Comparison of ENCODE assay signal across 12 cellular contexts in the genomic region with DNA sequence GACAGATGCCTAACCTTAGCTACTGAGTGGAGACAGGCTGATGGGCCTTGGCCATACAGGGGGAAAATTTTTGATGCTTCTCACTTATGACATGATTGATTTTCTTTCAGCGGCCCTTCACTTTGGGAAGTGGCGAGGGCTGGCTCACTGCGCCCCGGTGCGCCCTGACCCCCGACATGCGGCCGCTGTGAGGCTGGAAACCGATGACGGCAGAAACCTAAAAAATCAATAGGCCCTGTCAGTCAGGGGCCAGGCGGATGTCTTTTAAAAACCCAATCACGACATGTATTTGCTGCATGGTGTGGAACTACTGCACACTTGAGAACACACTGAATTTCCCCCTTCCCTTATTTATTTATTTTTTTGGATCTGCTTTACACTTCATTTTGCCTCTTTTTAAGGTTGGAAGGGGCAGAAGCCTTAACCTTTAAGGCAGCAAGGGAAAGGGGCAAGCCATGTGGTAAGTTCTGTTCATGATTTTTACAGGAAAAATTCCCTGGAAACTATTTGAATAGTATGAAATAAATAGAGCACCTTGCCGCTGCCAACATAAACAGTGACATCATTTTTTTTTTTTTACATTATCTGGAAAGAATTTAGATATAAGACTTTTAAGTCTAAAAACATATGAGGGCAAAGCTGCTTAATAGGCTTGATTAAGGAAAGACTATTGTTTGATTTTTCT.
A peak's percentile ranks its signal among the peaks of the same experiment; 100 is the strongest.
DNase-seq lines count a peak whose midpoint lies in the region; ATAC-seq and TF ChIP-seq lines count a peak whose summit lies in the region.
"Had no signal": no experiment of that assay in that cellular context is flagged by ENCODE, and none has a peak within 500 bp of the region (broad histone marks: within the 10 kb centered on the region; RNA-seq: fewer than 3 reads in every experiment).

No MANE protein-coding gene starts in this region.

- no peak for DNase-seq in breast epithelium (ENCODE audit: low spot score in 2 of 2)
- no peak for DNase-seq in left ventricle myocardium inferior
- DNase-seq in thoracic aorta (ENCODE audit: low spot score): no peak
- DNase-seq in NCI-H82 (lab: John Stamatoyannopoulos, UW): no peak
- DNase-seq in Ammon's horn (ENCODE audit: low spot score): no peak
- DNase-seq in NCI-H146 (lab: John Stamatoyannopoulos, UW): no peak
- DNase-seq: activated CD4-positive, alpha-beta T cell treated with anti-CD3 and anti-CD28 coated beads, Interleukin-2, amount 50 U/mL, for 48 hours; central memory CD4-positive, alpha-beta T cell; esophagus squamous epithelium; immature natural killer cell; MG63 had no signal

- ATAC-seq in thoracic aorta (ENCODE audit: insufficient number of reproducible peaks, low FRiP score, low read depth): peak; percentile 29

- TF ChIP-seq CTCF in HEK293 (tag by site-specific recombination; IDR thresholded peaks at IDR 0.05) (no peak), breast epithelium (IDR thresholded peaks at IDR 0.05) (no peak), left ventricle myocardium inferior (IDR thresholded peaks at IDR 0.05; ENCODE audit: borderline replicate concordance) (no peak), thoracic aorta (IDR thresholded peaks at IDR 0.05) (no peak)

- POLR2A ChIA-PET in HEK293 (lab: Yijun Ruan, JAX): no interaction called here

- H3K27ac ChIP-seq in HEK293 (ENCODE audit: extremely low read depth, low read depth, low read length) (no peak overlapping the region; the same call in 1 of the 2 replicates), breast epithelium (peak overlapping the region; percentile 33), left ventricle myocardium inferior (replicated peaks) (peak overlapping the region; percentile 73), thoracic aorta (peak overlapping the region; percentile 67 to 80)

- H3K4me1 ChIP-seq in HEK293 (ENCODE audit: control insufficient read depth, insufficient read depth, low read length): peaks cover 34% of the 10 kb centered on the region
- H3K4me1 ChIP-seq in breast epithelium: no peaks in the 10 kb centered on the region
- H3K4me1 ChIP-seq in left ventricle myocardium inferior: peaks cover 54% of the 10 kb centered on the region
- H3K4me1 ChIP-seq in thoracic aorta (ENCODE audit: control insufficient read depth in 1 of 2, low read depth in 2 of 2): peaks cover 40 to 75% of the 10 kb centered on the region in 2 donors

- H3K9me3 ChIP-seq in HEK293 (ENCODE audit: control insufficient read depth, insufficient read depth, low read depth, low read length) (no peaks in the 10 kb centered on the region), breast epithelium (no peaks in the 10 kb centered on the region), left ventricle myocardium inferior (replicated peaks) (no peaks in the 10 kb centered on the region), thoracic aorta (no peaks in the 10 kb centered on the region)
- H3K9me3 ChIP-seq: esophagus squamous epithelium had no signal

- no peaks in the 10 kb centered on the region for H3K27me3 ChIP-seq in breast epithelium
- H3K27me3 ChIP-seq in left ventricle myocardium inferior (ENCODE audit: low read depth): no peaks in the 10 kb centered on the region
- H3K27me3 ChIP-seq in thoracic aorta (replicated peaks; ENCODE audit: insufficient read depth): no peaks in the 10 kb centered on the region
- H3K27me3 ChIP-seq: esophagus squamous epithelium, MG63 had no signal

- TF ChIP-seq POLR2A in breast epithelium (IDR thresholded peaks at IDR 0.05): no peak

- H3K4me3 ChIP-seq in HEK293 (ENCODE audit: low read depth, low read length): no peak overlapping the region
- H3K4me3 ChIP-seq in breast epithelium: no peak overlapping the region
- no peak overlapping the region for H3K4me3 ChIP-seq in left ventricle myocardium inferior
- peak overlapping the region; percentile 26 for H3K4me3 ChIP-seq in thoracic aorta
- H3K4me3 ChIP-seq: esophagus squamous epithelium, MG63 had no signal

- intact Hi-C loops in breast epithelium (cut with DNase I; ENCODE audit: low total_unique reads) (no loop called here), left ventricle myocardium inferior (cut with micrococcal nuclease) (no loop called here)

- CTCF ChIA-PET in HEK293 (lab: Yijun Ruan, JAX): interaction anchor here (0.7 to 0.8 kb wide), 2 partner anchors 21 to 93 kb away, joined by 3 read pairs; no protein-coding TSS in a partner anchor

- H3K36me3 ChIP-seq in HEK293 (ENCODE audit: control insufficient read depth in 2 of 2, insufficient read depth in 1 of 2, low read length in 2 of 2): no peaks in the 10 kb centered on the region
- no peaks in the 10 kb centered on the region for H3K36me3 ChIP-seq in breast epithelium
- no peaks in the 10 kb centered on the region for H3K36me3 ChIP-seq in left ventricle myocardium inferior
- H3K36me3 ChIP-seq in thoracic aorta: no peaks in the 10 kb centered on the region
- H3K36me3 ChIP-seq: esophagus squamous epithelium, MG63 had no signal

TF ChIP-seq in HEK293, 187 proteins besides CTCF, POLR2A, EP300 and RAD21 (continues in another document):
- TF ChIP-seq, protein P1, sequence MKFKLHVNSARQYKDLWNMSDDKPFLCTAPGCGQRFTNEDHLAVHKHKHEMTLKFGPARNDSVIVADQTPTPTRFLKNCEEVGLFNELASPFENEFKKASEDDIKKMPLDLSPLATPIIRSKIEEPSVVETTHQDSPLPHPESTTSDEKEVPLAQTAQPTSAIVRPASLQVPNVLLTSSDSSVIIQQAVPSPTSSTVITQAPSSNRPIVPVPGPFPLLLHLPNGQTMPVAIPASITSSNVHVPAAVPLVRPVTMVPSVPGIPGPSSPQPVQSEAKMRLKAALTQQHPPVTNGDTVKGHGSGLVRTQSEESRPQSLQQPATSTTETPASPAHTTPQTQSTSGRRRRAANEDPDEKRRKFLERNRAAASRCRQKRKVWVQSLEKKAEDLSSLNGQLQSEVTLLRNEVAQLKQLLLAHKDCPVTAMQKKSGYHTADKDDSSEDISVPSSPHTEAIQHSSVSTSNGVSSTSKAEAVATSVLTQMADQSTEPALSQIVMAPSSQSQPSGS (tag by site-specific recombination; IDR thresholded peaks at IDR 0.05; ENCODE audit: low read depth): peak; percentile 92
- TF ChIP-seq, protein P2, sequence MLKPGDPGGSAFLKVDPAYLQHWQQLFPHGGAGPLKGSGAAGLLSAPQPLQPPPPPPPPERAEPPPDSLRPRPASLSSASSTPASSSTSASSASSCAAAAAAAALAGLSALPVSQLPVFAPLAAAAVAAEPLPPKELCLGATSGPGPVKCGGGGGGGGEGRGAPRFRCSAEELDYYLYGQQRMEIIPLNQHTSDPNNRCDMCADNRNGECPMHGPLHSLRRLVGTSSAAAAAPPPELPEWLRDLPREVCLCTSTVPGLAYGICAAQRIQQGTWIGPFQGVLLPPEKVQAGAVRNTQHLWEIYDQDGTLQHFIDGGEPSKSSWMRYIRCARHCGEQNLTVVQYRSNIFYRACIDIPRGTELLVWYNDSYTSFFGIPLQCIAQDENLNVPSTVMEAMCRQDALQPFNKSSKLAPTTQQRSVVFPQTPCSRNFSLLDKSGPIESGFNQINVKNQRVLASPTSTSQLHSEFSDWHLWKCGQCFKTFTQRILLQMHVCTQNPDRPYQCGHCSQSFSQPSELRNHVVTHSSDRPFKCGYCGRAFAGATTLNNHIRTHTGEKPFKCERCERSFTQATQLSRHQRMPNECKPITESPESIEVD (tag by site-specific recombination; IDR thresholded peaks at IDR 0.05): peak; percentile 65
- TF ChIP-seq ZNF521 (tag by site-specific recombination; IDR thresholded peaks at IDR 0.05) (no peak), ZNF660 (tag by site-specific recombination; IDR thresholded peaks at IDR 0.05) (0 out of 2 replicates have a peak, but pooled peaks have one; percentile 18), KLF10 (tag by site-specific recombination; IDR thresholded peaks at IDR 0.05) (0 out of 2 replicates have a peak, but pooled peaks have one; percentile 14), ZNF10 (tag by site-specific recombination; IDR thresholded peaks at IDR 0.05) (no peak), FEZF1 (tag by site-specific recombination; IDR thresholded peaks at IDR 0.05) (no peak), ZNF394 (tag by site-specific recombination; IDR thresholded peaks at IDR 0.05; ENCODE audit: borderline replicate concordance) (0 out of 2 replicates have a peak, but pooled peaks have one; percentile 17)
- TF ChIP-seq, protein P3, sequence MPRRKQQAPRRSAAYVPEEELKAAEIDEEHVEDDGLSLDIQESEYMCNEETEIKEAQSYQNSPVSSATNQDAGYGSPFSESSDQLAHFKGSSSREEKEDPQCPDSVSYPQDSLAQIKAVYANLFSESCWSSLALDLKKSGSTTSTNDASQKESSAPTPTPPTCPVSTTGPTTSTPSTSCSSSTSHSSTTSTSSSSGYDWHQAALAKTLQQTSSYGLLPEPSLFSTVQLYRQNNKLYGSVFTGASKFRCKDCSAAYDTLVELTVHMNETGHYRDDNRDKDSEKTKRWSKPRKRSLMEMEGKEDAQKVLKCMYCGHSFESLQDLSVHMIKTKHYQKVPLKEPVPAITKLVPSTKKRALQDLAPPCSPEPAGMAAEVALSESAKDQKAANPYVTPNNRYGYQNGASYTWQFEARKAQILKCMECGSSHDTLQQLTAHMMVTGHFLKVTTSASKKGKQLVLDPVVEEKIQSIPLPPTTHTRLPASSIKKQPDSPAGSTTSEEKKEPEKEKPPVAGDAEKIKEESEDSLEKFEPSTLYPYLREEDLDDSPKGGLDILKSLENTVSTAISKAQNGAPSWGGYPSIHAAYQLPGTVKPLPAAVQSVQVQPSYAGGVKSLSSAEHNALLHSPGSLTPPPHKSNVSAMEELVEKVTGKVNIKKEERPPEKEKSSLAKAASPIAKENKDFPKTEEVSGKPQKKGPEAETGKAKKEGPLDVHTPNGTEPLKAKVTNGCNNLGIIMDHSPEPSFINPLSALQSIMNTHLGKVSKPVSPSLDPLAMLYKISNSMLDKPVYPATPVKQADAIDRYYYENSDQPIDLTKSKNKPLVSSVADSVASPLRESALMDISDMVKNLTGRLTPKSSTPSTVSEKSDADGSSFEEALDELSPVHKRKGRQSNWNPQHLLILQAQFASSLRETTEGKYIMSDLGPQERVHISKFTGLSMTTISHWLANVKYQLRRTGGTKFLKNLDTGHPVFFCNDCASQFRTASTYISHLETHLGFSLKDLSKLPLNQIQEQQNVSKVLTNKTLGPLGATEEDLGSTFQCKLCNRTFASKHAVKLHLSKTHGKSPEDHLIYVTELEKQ (tag by site-specific recombination; IDR thresholded peaks at IDR 0.05; ENCODE audit: borderline replicate concordance): no peak
